8 cellular contexts compared by ENCODE assay signal in genomic region chr7:32588657-32589056, GRCh38.
DNase-seq lines count a peak whose midpoint lies in the region; ATAC-seq, FAIRE-seq and TF ChIP-seq lines count a peak whose summit lies in the region.

No MANE protein-coding gene starts in this region.

- H3K27ac Mint-ChIP-seq in activated CD8-positive, alpha-beta memory T cell treated with anti-CD3 and anti-CD28 coated beads, Interleukin-2, amount 10 ng/mL, durations not matched to agents 7 days and 5 days, result peak overlapping the region; percentile 60
- H3K27ac Mint-ChIP-seq in natural killer cell treated with Interleukin-12 subunit alpha and Interleukin-12 subunit beta and Interleukin-15 and Interleukin-18, amount 100 ng/mL, for 72 hours, result peak overlapping the region; percentile 31 to 74

- H3K36me3 ChIP-seq in GM12878 (ENCODE audit: control insufficient read depth in 2 of 2, insufficient read depth in 2 of 2, low read length in 1 of 2), result peaks cover 4 to 9% of the 10 kb centered on the region in 2 experiments

- no peaks in the 10 kb centered on the region for H3K27me3 ChIP-seq in HL-60 (ENCODE audit: insufficient read depth, poor library complexity, severe bottlenecking)
- H3K27me3 ChIP-seq in GM12878 (replicated peaks in 1 of 2; ENCODE audit: control insufficient read depth in 2 of 2, insufficient read depth in 2 of 2, low read length in 1 of 2), result no peaks in the 10 kb centered on the region

- H3K4me1 ChIP-seq in GM12878 (ENCODE audit: control insufficient read depth, insufficient read depth, low read length), result peaks cover 3% of the 10 kb centered on the region

- DNase-seq in activated CD8-positive, alpha-beta memory T cell treated with anti-CD3 and anti-CD28 coated beads, Interleukin-2, amount 10 ng/mL, durations not matched to agents 7 days and 5 days, result peak; percentile 66
- DNase-seq in activated CD8-positive, alpha-beta memory T cell treated with anti-CD3 and anti-CD28 coated beads, Interleukin-2, amount 50 U/mL, for 48 hours, result no peak
- peak; percentile 57 to 78 for DNase-seq in HL-60 (ENCODE audit: low read depth in 1 of 2, low spot score in 1 of 2)
- no peak for DNase-seq in GM12878 (ENCODE audit: low read depth, low spot score)
- DNase-seq in natural killer cell treated with Interleukin-12 subunit alpha and Interleukin-12 subunit beta and Interleukin-15 and Interleukin-18, amount 100 ng/mL, for 72 hours (ENCODE audit: low spot score), result no peak
- DNase-seq in Ammon's horn (ENCODE audit: low spot score), result no peak
- no peak for DNase-seq in activated CD4-positive, alpha-beta T cell treated with anti-CD3 and anti-CD28 coated beads, Interleukin-2, amount 50 U/mL, for 4 hours

- H3K27ac ChIP-seq in HL-60 (replicated peaks), result peak overlapping the region; percentile 80
- H3K27ac ChIP-seq in GM12878 (ENCODE audit: control insufficient read depth, insufficient read depth), result no peak overlapping the region

- no TSS peak for BruUV-seq in GM12878 (replicated peaks; lab: Mats Ljungman, UMichigan)

- H3K27me3 Mint-ChIP-seq in activated CD8-positive, alpha-beta memory T cell treated with anti-CD3 and anti-CD28 coated beads, Interleukin-2, amount 10 ng/mL, durations not matched to agents 7 days and 5 days, result no peaks in the 10 kb centered on the region
- H3K27me3 Mint-ChIP-seq in natural killer cell treated with Interleukin-12 subunit alpha and Interleukin-12 subunit beta and Interleukin-15 and Interleukin-18, amount 100 ng/mL, for 72 hours, result peaks cover 0 to under 1% of the 10 kb centered on the region in 2 donors

- H3K9me3 ChIP-seq in GM12878 (replicated peaks; ENCODE audit: control insufficient read depth, insufficient read depth, low read length), result no peaks in the 10 kb centered on the region

- no peaks in the 10 kb centered on the region for H3K9me3 Mint-ChIP-seq in activated CD8-positive, alpha-beta memory T cell treated with anti-CD3 and anti-CD28 coated beads, Interleukin-2, amount 10 ng/mL, durations not matched to agents 7 days and 5 days (ENCODE audit: low read depth)
- H3K9me3 Mint-ChIP-seq in natural killer cell treated with Interleukin-12 subunit alpha and Interleukin-12 subunit beta and Interleukin-15 and Interleukin-18, amount 100 ng/mL, for 72 hours, result no peaks in the 10 kb centered on the region

- POLR2A ChIA-PET in GM12878 (lab: Charles Lee), result no interaction called here

- no peak for TF ChIP-seq EP300 in GM12878 (IDR thresholded peaks at IDR 0.05; ENCODE audit: borderline replicate concordance in 1 of 2, control insufficient read depth in 1 of 2, low read depth in 2 of 2, low read length in 2 of 2)

- no peak overlapping the region for H3K4me2 ChIP-seq in GM12878 (ENCODE audit: control insufficient read depth, insufficient read depth)

- no peak for TF ChIP-seq CTCF in HL-60 (IDR thresholded peaks at IDR 0.05; ENCODE audit: insufficient read depth, low read length)
- TF ChIP-seq CTCF in GM12878 (IDR thresholded peaks at IDR 0.05 in 2 of 3, conservative IDR thresholded peaks at IDR 0.05 in 1 of 3; ENCODE audit: control insufficient read depth in 2 of 3, extremely low read depth in 1 of 3, insufficient read depth in 1 of 3, low read depth in 3 of 3, low read length in 3 of 3), result peak in 1 of 3 experiments; percentile 13; a peak in 1 of 6 replicates

- H3K4me3 ChIP-seq in HL-60 (replicated peaks; ENCODE audit: insufficient read depth, low read length) (no peak overlapping the region), GM12878 (no peak overlapping the region)

- SMC1A ChIA-PET in GM12878 (lab: Charles Lee; ENCODE audit: uncharacterized antibody, unreplicated experiment), result interaction anchor here (1.4 to 1.8 kb wide), 3 partner anchors 9 to 93 kb away, joined by 3 to 8 read pairs (median 3); partner anchors contain the start of gene AVL9

- no peaks in the 10 kb centered on the region for H3K79me2 ChIP-seq in GM12878 (ENCODE audit: control insufficient read depth, insufficient read depth, low read length)

- WGBS in GM12878 (ENCODE audit: insufficient coverage, insufficient replicate concordance, low lambda C conversion rate, missing lambda C conversion rate), result 15% methylated on average over 2 of the region's 2 CpGs

- CTCF ChIA-PET in activated CD8-positive, alpha-beta memory T cell treated with anti-CD3 and anti-CD28 coated beads, Interleukin-2, amount 10 ng/mL, durations not matched to agents 7 days and 5 days (lab: Charles Lee), result interaction anchor here (0.7 kb wide), 1 partner anchor 53 kb away, joined by 3 read pairs; no protein-coding TSS in a partner anchor
- CTCF ChIA-PET in GM12878 (lab: Yijun Ruan, JAX), result interaction anchor here (1.6 to 2.1 kb wide), 2 partner anchors 95 to 97 kb away, joined by 3 to 6 read pairs; no protein-coding TSS in a partner anchor

- TF ChIP-seq POLR2A in GM12878 (IDR thresholded peaks at IDR 0.05; ENCODE audit: low read depth, low read length), result no peak

- peaks cover 43% of the 10 kb centered on the region for H3K4me1 Mint-ChIP-seq in activated CD8-positive, alpha-beta memory T cell treated with anti-CD3 and anti-CD28 coated beads, Interleukin-2, amount 10 ng/mL, durations not matched to agents 7 days and 5 days
- H3K4me1 Mint-ChIP-seq in natural killer cell treated with Interleukin-12 subunit alpha and Interleukin-12 subunit beta and Interleukin-15 and Interleukin-18, amount 100 ng/mL, for 72 hours (ENCODE audit: low read depth in 2 of 2), result peaks cover 0 to 5% of the 10 kb centered on the region in 2 donors

- TF ChIP-seq RAD21 in GM12878 (IDR thresholded peaks at IDR 0.05; ENCODE audit: insufficient read depth, low read depth, low read length), result no peak

- RAD21 ChIA-PET in GM12878 (lab: Charles Lee; ENCODE audit: unreplicated experiment), result interaction anchor here (1.5 kb wide), 1 partner anchor 93 kb away, joined by 4 read pairs; the partner anchor contains the start of gene AVL9

- H4K20me1 ChIP-seq in GM12878 (ENCODE audit: control insufficient read depth, insufficient read depth), result no peaks in the 10 kb centered on the region

- no peak overlapping the region for H3K4me3 Mint-ChIP-seq in activated CD8-positive, alpha-beta memory T cell treated with anti-CD3 and anti-CD28 coated beads, Interleukin-2, amount 10 ng/mL, durations not matched to agents 7 days and 5 days
- peak overlapping the region; percentile 51 for H3K4me3 Mint-ChIP-seq in natural killer cell treated with Interleukin-12 subunit alpha and Interleukin-12 subunit beta and Interleukin-15 and Interleukin-18, amount 100 ng/mL, for 72 hours

- no peak overlapping the region for H2AFZ ChIP-seq in GM12878 (ENCODE audit: control insufficient read depth, low read depth, low read length)

- H3K36me3 Mint-ChIP-seq in activated CD8-positive, alpha-beta memory T cell treated with anti-CD3 and anti-CD28 coated beads, Interleukin-2, amount 10 ng/mL, durations not matched to agents 7 days and 5 days, result peaks cover 34% of the 10 kb centered on the region
- peaks cover 5% of the 10 kb centered on the region for H3K36me3 Mint-ChIP-seq in natural killer cell treated with Interleukin-12 subunit alpha and Interleukin-12 subunit beta and Interleukin-15 and Interleukin-18, amount 100 ng/mL, for 72 hours

- ATAC-seq in activated CD8-positive, alpha-beta memory T cell treated with anti-CD3 and anti-CD28 coated beads, Interleukin-2, amount 10 ng/mL, durations not matched to agents 7 days and 5 days, result peak; percentile 90
- ATAC-seq in GM12878, result peak; percentile 88
- ATAC-seq in natural killer cell treated with Interleukin-12 subunit alpha and Interleukin-12 subunit beta and Interleukin-15 and Interleukin-18, amount 100 ng/mL, for 72 hours, result peak; percentile 73 to 85
- ATAC-seq in GM21737 (IDR thresholded peaks at IDR 0.05; ENCODE audit: unreplicated experiment), result no peak

- in situ Hi-C loops in GM12878 (cut with MboI), result no loop called here

- no peak overlapping the region for H3K9ac ChIP-seq in GM12878 (ENCODE audit: control insufficient read depth, insufficient read depth, low read length)

- FAIRE-seq in GM12878 (lab: Jason Lieb, UNC), result peak; percentile 73

- intact Hi-C loops in GM12878 (cut with micrococcal nuclease; ENCODE audit: unreplicated experiment), result no loop called here

TF ChIP-seq in GM12878, 131 proteins besides CTCF, POLR2A, EP300 and RAD21 (continues in another document):
- TF ChIP-seq TCF12 (IDR thresholded peaks at IDR 0.05; ENCODE audit: low read depth, low read length) (no peak), DPF2 (IDR thresholded peaks at IDR 0.05) (peak; percentile 60), JUNB (IDR thresholded peaks at IDR 0.05) (peak; percentile 89), ZNF687 (IDR thresholded peaks at IDR 0.05) (peak; percentile 56; the same call in 1 of the 2 replicates)

Comparison
In these comparisons a context has a peak if more than half of its experiments do, and no peak if none do; other contexts are left out.
1. DNase-seq: peak in activated CD8-positive, alpha-beta memory T cell treated with anti-CD3 and anti-CD28 coated beads, Interleukin-2, amount 10 ng/mL, durations not matched to agents 7 days and 5 days (single experiment) and HL-60 (2 of 2); none in activated CD8-positive, alpha-beta memory T cell treated with anti-CD3 and anti-CD28 coated beads, Interleukin-2, amount 50 U/mL, for 48 hours (single experiment), GM12878 (single experiment), natural killer cell treated with Interleukin-12 subunit alpha and Interleukin-12 subunit beta and Interleukin-15 and Interleukin-18, amount 100 ng/mL, for 72 hours (single experiment), Ammon's horn (single experiment) and activated CD4-positive, alpha-beta T cell treated with anti-CD3 and anti-CD28 coated beads, Interleukin-2, amount 50 U/mL, for 4 hours (0 of 2).